11 cellular contexts compared by ENCODE assay signal in the genomic region with DNA sequence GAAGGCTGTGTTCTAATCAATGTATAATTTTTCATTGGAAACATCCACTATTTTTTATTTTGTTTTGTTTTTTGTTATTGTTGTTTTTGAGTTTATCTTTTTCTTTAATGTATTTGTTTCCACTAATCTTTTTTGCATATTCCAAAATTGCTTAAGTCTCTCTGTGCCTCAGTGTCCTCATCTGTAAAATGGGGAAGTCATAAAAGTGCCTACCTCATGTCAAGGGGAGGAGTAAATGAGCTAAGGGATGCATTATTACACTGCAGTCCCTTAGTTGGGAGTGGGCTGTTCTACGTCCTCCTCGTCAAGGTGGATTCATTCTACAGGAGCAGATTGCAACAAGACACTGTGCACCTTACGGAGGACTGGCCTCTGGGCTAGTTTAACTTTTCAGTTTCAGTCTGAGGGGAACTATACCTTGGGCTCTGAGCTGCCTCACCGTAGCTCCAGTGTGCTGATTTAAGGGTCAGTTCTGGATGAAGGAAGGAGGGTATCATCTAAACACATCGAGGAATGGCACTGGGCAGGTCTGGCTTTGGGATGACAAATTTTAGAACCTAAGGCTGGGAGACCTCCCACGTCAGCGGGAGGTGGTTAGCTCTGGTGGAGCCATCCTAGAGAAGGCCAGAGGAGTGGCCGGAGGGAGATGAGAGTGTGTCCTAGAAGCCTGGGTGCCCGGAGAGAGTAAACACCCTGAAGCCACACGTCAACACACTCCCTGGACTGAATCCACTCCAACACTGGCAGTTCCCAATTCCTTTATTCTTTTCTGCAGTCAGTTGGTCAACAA. TPM values are rescaled to one million over a fixed set of nuclear protein-coding genes. Genes with fewer than 3 reads are reported as not detected.
DNase-seq lines count a peak whose midpoint lies in the region; ATAC-seq, FAIRE-seq and TF ChIP-seq lines count a peak whose summit lies in the region.
"Had no signal": no experiment of that assay in that cellular context is flagged by ENCODE, and none has a peak within 500 bp of the region (broad histone marks: within the 10 kb centered on the region; RNA-seq: fewer than 3 reads in every experiment).

No MANE protein-coding gene starts in this region.

- H3K9ac ChIP-seq in HepG2 (ENCODE audit: insufficient read depth, low read depth, low read length) (peak overlapping the region; percentile 34; the same call in 1 of the 2 replicates), mucosa of stomach (ENCODE audit: low read length) (peak overlapping the region; percentile 14), trophoblast cell (ENCODE audit: low read length) (no peak overlapping the region)

- no peak for TF ChIP-seq EP300 in HepG2 (IDR thresholded peaks at IDR 0.05; ENCODE audit: low read depth in 2 of 2, low read length in 2 of 2)
- TF ChIP-seq EP300 in HepG2 (CRISPR knock-in tag; IDR thresholded peaks at IDR 0.05; ENCODE audit: borderline replicate concordance), result no peak

- BruUV-seq in HepG2 (replicated peaks; lab: Mats Ljungman, UMichigan), result no TSS peak

- H3K27ac Mint-ChIP-seq in activated B cell treated with CpG ODN at 0.5 μM for 24 hours, result peak overlapping the region; percentile 93

- no peak overlapping the region for H2AK5ac ChIP-seq in trophoblast cell (ENCODE audit: low read length)

- intact Hi-C loops in HepG2 (cut with micrococcal nuclease; ENCODE audit: unreplicated experiment), result no loop called here
- intact Hi-C loops in right lobe of liver (cut with DNase I), result loop anchor here (5.0 to 10.0 kb wide), 3 partner anchors 61 to 233 kb away; a partner anchor contains a TSS
- intact Hi-C loops in activated B cell treated with CpG ODN at 0.5 μM for 24 hours (cut with micrococcal nuclease), result loop anchor here (10.0 kb wide), 1 partner anchor 381 kb away; no protein-coding TSS in a partner anchor

- peaks cover 3% of the 10 kb centered on the region for H3K36me3 Mint-ChIP-seq in activated B cell treated with CpG ODN at 0.5 μM for 24 hours (ENCODE audit: low read depth)
- H3K36me3 Mint-ChIP-seq: T-cell had no signal

- no peaks in the 10 kb centered on the region for H4K20me1 ChIP-seq in HepG2 (ENCODE audit: insufficient read depth, low read length)

- CTCF ChIA-PET in HepG2 (lab: Yijun Ruan, JAX; ENCODE audit: low intra/inter-chr PET ratio, low total read pairs), result interaction anchor here (1.2 to 2.3 kb wide), 3 partner anchors 65 to 231 kb away, joined by 5 to 19 read pairs (median 7); a partner anchor contains a TSS
- CTCF ChIA-PET in activated B cell treated with CpG ODN at 0.5 μM for 24 hours (lab: Charles Lee), result interaction anchor here (0.8 to 11.2 kb wide), 7 partner anchors 9 to 259 kb away, joined by 3 to 519 read pairs (median 5); a partner anchor contains a TSS

- H3K79me2 ChIP-seq in HepG2 (ENCODE audit: insufficient read depth, low read length) (peaks cover 4% of the 10 kb centered on the region), trophoblast cell (ENCODE audit: control insufficient read depth, insufficient read depth, low read length, poor library complexity) (peaks cover 2% of the 10 kb centered on the region)

- H3K23ac ChIP-seq in trophoblast cell (ENCODE audit: low read length), result no peak overlapping the region

- no peak overlapping the region for H3K4me3 Mint-ChIP-seq in activated B cell treated with CpG ODN at 0.5 μM for 24 hours

- H3K9me3 Mint-ChIP-seq in activated B cell treated with CpG ODN at 0.5 μM for 24 hours, result no peaks in the 10 kb centered on the region
- H3K9me3 Mint-ChIP-seq: T-cell had no signal

- no peak for TF ChIP-seq CTCF in HepG2 (CRISPR knock-in tag; IDR thresholded peaks at IDR 0.05)
- no peak for TF ChIP-seq CTCF in right lobe of liver (IDR thresholded peaks at IDR 0.05)
- no peak for TF ChIP-seq CTCF in activated B cell treated with CpG ODN at 0.5 μM for 24 hours (IDR thresholded peaks at IDR 0.05)

- no peak overlapping the region for H4K12ac ChIP-seq in trophoblast cell (ENCODE audit: low read depth, low read length)

- POLR2A ChIA-PET in HepG2 (lab: Yijun Ruan, JAX), result interaction anchor here (1.1 to 1.2 kb wide), 2 partner anchors 38 to 63 kb away, joined by 3 to 4 read pairs; no protein-coding TSS in a partner anchor
- POLR2A ChIA-PET in activated B cell treated with CpG ODN at 0.5 μM for 24 hours (lab: Charles Lee), result interaction anchor here (0.9 to 13.9 kb wide), 5 partner anchors 9 to 231 kb away, joined by 3 to 1329 read pairs (median 4); a partner anchor contains a TSS

- in situ Hi-C loops in HepG2 (cut with HindIII; ENCODE audit: extremely low pct_ligation_motif_present, low pct_unique_long_range_greater_than_20kb), result loop anchor here (10.0 kb wide), 1 partner anchor 121 kb away; a partner anchor contains a TSS

- TF ChIP-seq POLR2A in HepG2 (IDR thresholded peaks at IDR 0.05; ENCODE audit: insufficient read depth in 1 of 2, low read depth in 2 of 2, low read length in 2 of 2), result no peak
- TF ChIP-seq POLR2A in right lobe of liver (IDR thresholded peaks at IDR 0.05), result no peak
- no peak for TF ChIP-seq POLR2A in GM18505 (IDR thresholded peaks at IDR 0.05; ENCODE audit: borderline replicate concordance, extremely low read depth, insufficient read depth, insufficient read length)

- no peak overlapping the region for H3K18ac ChIP-seq in trophoblast cell (ENCODE audit: low read length)

- DNase-seq in HepG2 (ENCODE audit: low spot score) (no peak), right lobe of liver (no peak), activated B cell treated with CpG ODN at 0.5 μM for 24 hours (no peak), HuH-7.5 (ENCODE audit: low spot score) (no peak), SW 1271 (lab: John Stamatoyannopoulos, UW) (no peak), trophoblast cell (no peak)

- peaks cover 62% of the 10 kb centered on the region for H3K4me1 Mint-ChIP-seq in activated B cell treated with CpG ODN at 0.5 μM for 24 hours

- H3K4me2 ChIP-seq in HepG2 (ENCODE audit: low read depth, low read length) (peak overlapping the region; percentile 77), trophoblast cell (ENCODE audit: low read length) (no peak overlapping the region)

- ATAC-seq in HepG2 (peak; percentile 1; the same call in 1 of the 3 replicates), right lobe of liver (no peak), activated B cell treated with CpG ODN at 0.5 μM for 24 hours (ENCODE audit: low read depth) (no peak), GM18505 (IDR thresholded peaks at IDR 0.05; ENCODE audit: unreplicated experiment) (no peak)

- H3K4ac ChIP-seq in trophoblast cell (ENCODE audit: low read depth, low read length), result no peak overlapping the region

- H3K27me3 ChIP-seq in HepG2 (ENCODE audit: control insufficient read depth in 1 of 2, insufficient read depth in 2 of 2, low read length in 2 of 2), result no peaks in the 10 kb centered on the region; a peak in 1 of 5 replicates
- H3K27me3 ChIP-seq in right lobe of liver, result no peaks in the 10 kb centered on the region
- no peaks in the 10 kb centered on the region for H3K27me3 ChIP-seq in mucosa of stomach (ENCODE audit: control insufficient read depth, insufficient read depth, low read length)
- H3K27me3 ChIP-seq in trophoblast cell (ENCODE audit: insufficient read depth, low read length), result no peaks in the 10 kb centered on the region
- H3K27me3 ChIP-seq: gastroesophageal sphincter, tibial artery had no signal

- H2BK120ac ChIP-seq in trophoblast cell (ENCODE audit: insufficient read depth, low read length, poor library complexity), result no peak overlapping the region

- H3K14ac ChIP-seq in trophoblast cell (ENCODE audit: low read length), result no peak overlapping the region

- H4K91ac ChIP-seq in trophoblast cell (ENCODE audit: low read depth, low read length), result no peak overlapping the region

- FAIRE-seq in HepG2 (lab: Jason Lieb, UNC), result no peak

- H2BK12ac ChIP-seq in trophoblast cell (ENCODE audit: low read length), result no peak overlapping the region

- H3K79me1 ChIP-seq in trophoblast cell (ENCODE audit: low read length), result peaks cover 16% of the 10 kb centered on the region

- no peaks in the 10 kb centered on the region for H3K9me3 ChIP-seq in HepG2 (ENCODE audit: low read length)
- no peaks in the 10 kb centered on the region for H3K9me3 ChIP-seq in right lobe of liver
- no peaks in the 10 kb centered on the region for H3K9me3 ChIP-seq in mucosa of stomach (ENCODE audit: control insufficient read depth, low read length)
- no peaks in the 10 kb centered on the region for H3K9me3 ChIP-seq in trophoblast cell (ENCODE audit: insufficient read depth, low read depth, low read length)
- H3K9me3 ChIP-seq: gastroesophageal sphincter, tibial artery had no signal

- H3K4me3 ChIP-seq in HepG2 (replicated peaks in 1 of 3; ENCODE audit: insufficient read depth in 1 of 3, low read depth in 2 of 3, low read length in 3 of 3) (peak overlapping the region in 1 of 3 experiments; percentile 60; a peak in 1 of 6 replicates), right lobe of liver (no peak overlapping the region), mucosa of stomach (ENCODE audit: low read length) (no peak overlapping the region), trophoblast cell (ENCODE audit: low read depth, low read length) (no peak overlapping the region)

- no peak overlapping the region for H4K8ac ChIP-seq in trophoblast cell (ENCODE audit: low read depth, low read length)

- 58% methylated on average over 10 of the region's 10 CpGs for WGBS in HepG2 (ENCODE audit: low lambda C conversion rate)
- 73% methylated on average over 2 of the region's 10 CpGs for WGBS in right lobe of liver (ENCODE audit: insufficient coverage, low coverage, low lambda C conversion rate, missing lambda C conversion rate)
- WGBS in trophoblast cell (ENCODE audit: extremely low coverage, insufficient coverage, insufficient read length), result no CpG with 5 or more reads among the region's 10 CpGs

- H3K36me3 ChIP-seq in HepG2 (replicated peaks in 1 of 2; ENCODE audit: control insufficient read depth in 1 of 2, insufficient read depth in 2 of 2, low read length in 2 of 2) (no peaks in the 10 kb centered on the region), right lobe of liver (no peaks in the 10 kb centered on the region), mucosa of stomach (ENCODE audit: control insufficient read depth, insufficient read depth, low read length) (no peaks in the 10 kb centered on the region), trophoblast cell (ENCODE audit: control insufficient read depth in 1 of 2, insufficient read depth in 2 of 2, low read length in 2 of 2) (no peaks in the 10 kb centered on the region)
- H3K36me3 ChIP-seq: gastroesophageal sphincter, tibial artery had no signal

- no peak for TF ChIP-seq RAD21 in HepG2 (CRISPR knock-in tag; IDR thresholded peaks at IDR 0.05)

- H2AFZ ChIP-seq in HepG2 (ENCODE audit: low read length), result no peak overlapping the region
- no peak overlapping the region for H2AFZ ChIP-seq in trophoblast cell (ENCODE audit: insufficient read depth, low read length, poor library complexity)

- H3K27ac ChIP-seq in HepG2 (ENCODE audit: extremely low read length, insufficient read depth, low read length) (peak overlapping the region; percentile 15), right lobe of liver (no peak overlapping the region), trophoblast cell (ENCODE audit: low read depth, low read length) (no peak overlapping the region)
- H3K27ac ChIP-seq: tibial artery had no signal

- H3K27me3 Mint-ChIP-seq in activated B cell treated with CpG ODN at 0.5 μM for 24 hours, result no peaks in the 10 kb centered on the region
- H3K27me3 Mint-ChIP-seq: T-cell had no signal

- no peak overlapping the region for H2BK5ac ChIP-seq in trophoblast cell (ENCODE audit: low read depth, low read length, poor library complexity)

- H3K4me1 ChIP-seq in HepG2 (ENCODE audit: insufficient read depth, low read length) (peaks cover 54% of the 10 kb centered on the region), right lobe of liver (peaks cover 0 to 28% (median 9%) of the 10 kb centered on the region in 4 donors), mucosa of stomach (ENCODE audit: control insufficient read depth, insufficient read depth, low read length) (peaks cover 40% of the 10 kb centered on the region), trophoblast cell (ENCODE audit: control insufficient read depth in 1 of 2, insufficient read depth in 2 of 2, low read length in 2 of 2) (peaks cover 24% of the 10 kb centered on the region in 2 experiments)

RNA-seq across cellular contexts. Expression of a gene that starts 5.1 kb away (rescaled TPM):
- total RNA-seq in HepG2 (2016; rRNA removed; fragmentation: Illumina TruSeq; extraction: Trizol) (208 and 346 TPM in 2 replicates), right lobe of liver (100 to 1,000 TPM in 2 of 6 experiments, 10 to 100 TPM in 4; 57.9 to 277 (median 81.0) TPM), activated B cell treated with CpG ODN at 0.5 μM for 24 hours (183 and 217 TPM in 2 replicates)
- 41.2 and 44.6 TPM in 2 replicates for total RNA-seq in HepG2 (2016; cell fraction: cytosol; rRNA removed; fragmentation: Illumina TruSeq; extraction: Trizol; ENCODE audit: low read depth)
- 215 and 364 TPM in 2 replicates for total RNA-seq in HepG2 (2016; cell fraction: insoluble cytoplasmic fraction; rRNA removed; fragmentation: Illumina TruSeq; extraction: Trizol)
- total RNA-seq in HepG2 (2016; cell fraction: membrane; rRNA removed; fragmentation: Illumina TruSeq; extraction: Trizol), result 66.6 and 67.3 TPM in 2 replicates
- 83.4 and 83.7 TPM in 2 replicates for total RNA-seq in HepG2 (2016; cell fraction: nucleus; rRNA removed; fragmentation: Illumina TruSeq; extraction: Trizol)
- polyA plus RNA-seq in HepG2 (2011; rRNA removed), result 257 and 356 TPM in 2 replicates
- polyA plus RNA-seq in HepG2 (2011; cell fraction: cytosol; rRNA removed), result 182 and 220 TPM in 2 replicates
- 51.4 and 52.1 TPM in 2 replicates for polyA plus RNA-seq in HepG2 (2011; cell fraction: nucleus; rRNA removed)
- polyA plus RNA-seq in HepG2 (2012), result 184 and 206 TPM in 2 replicates
- 72.3 and 76.1 TPM in 2 replicates for polyA plus RNA-seq in HepG2 (2016; cell fraction: cytosol; fragmentation: Illumina TruSeq; extraction: Trizol; ENCODE audit: low read depth)
- 607 and 646 TPM in 2 replicates for polyA plus RNA-seq in HepG2 (2016; cell fraction: insoluble cytoplasmic fraction; fragmentation: Illumina TruSeq; extraction: Trizol; ENCODE audit: low read depth)
- 102 TPM in 2 replicates for polyA plus RNA-seq in HepG2 (2016; cell fraction: membrane; fragmentation: Illumina TruSeq; extraction: Trizol; ENCODE audit: low read depth)
- polyA plus RNA-seq in HepG2 (2016; cell fraction: nucleus; fragmentation: Illumina TruSeq; extraction: Trizol; ENCODE audit: insufficient read depth, low read depth), result 218 and 240 TPM in 2 replicates
- 39.8 and 85.1 TPM in 2 replicates for polyA minus RNA-seq in HepG2 (2011; rRNA and poly(A)+ RNA removed; ENCODE audit: low replicate concordance)
- polyA minus RNA-seq in HepG2 (2011; cell fraction: cytosol; rRNA and poly(A)+ RNA removed), result 43.2 and 55.2 TPM in 2 replicates
- 31.1 and 41.5 TPM in 2 replicates for polyA minus RNA-seq in HepG2 (2011; cell fraction: nucleus; rRNA and poly(A)+ RNA removed)
- polyA plus RNA-seq in trophoblast cell (2013), result 497 and 515 TPM in 2 replicates
